Comparison of ENCODE assay signal across 8 cellular contexts in the genomic region with DNA sequence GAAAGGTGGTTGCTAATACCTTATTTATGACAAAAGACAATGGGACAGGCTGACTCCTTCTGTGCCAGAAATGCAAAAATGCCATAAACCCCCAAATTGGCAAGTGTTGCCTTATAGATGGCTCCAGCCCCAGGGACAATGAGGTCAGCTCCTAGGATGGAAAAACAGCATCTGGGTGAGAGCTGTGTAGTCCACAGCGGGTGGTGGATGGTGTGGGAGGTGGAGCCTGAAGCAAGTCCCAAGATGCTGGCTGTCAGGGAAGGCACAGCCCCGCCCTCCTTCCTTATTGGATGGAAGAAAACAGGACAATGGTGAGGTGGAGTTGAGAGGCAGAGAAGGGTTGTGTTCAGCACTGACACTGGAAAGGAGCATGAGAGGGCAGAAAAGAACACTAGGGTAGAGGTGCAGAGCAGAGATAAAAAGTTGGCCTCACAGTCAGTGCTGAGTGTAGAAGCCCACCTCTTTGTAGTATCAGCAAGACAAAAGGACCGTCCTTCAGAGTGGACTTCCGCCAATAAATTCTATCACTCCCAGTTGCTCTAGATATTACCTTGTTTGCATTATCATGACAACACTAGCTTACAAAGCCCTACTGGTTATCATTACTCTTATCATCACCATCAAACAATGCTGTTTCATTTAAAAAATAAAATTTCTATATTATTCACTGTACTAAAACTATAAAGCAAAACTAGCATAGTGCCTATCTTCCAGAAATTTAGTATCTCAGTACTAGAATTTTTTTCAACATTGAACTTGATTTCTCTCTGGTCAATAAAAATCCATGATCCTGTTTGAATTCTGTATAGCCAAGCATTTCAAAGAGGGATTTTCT. TPM values are rescaled to one million over a fixed set of nuclear protein-coding genes. Genes with fewer than 3 reads are reported as not detected.
DNase-seq lines count a peak whose midpoint lies in the region; ATAC-seq lines count a peak whose summit lies in the region.

No MANE protein-coding gene starts in this region.

- peaks cover 22% of the 10 kb centered on the region for H3K36me3 Mint-ChIP-seq in effector memory CD8-positive, alpha-beta T cell (ENCODE audit: insufficient read depth)

- ATAC-seq in effector memory CD8-positive, alpha-beta T cell (replicated peaks): no peak
- ATAC-seq in GM18517 (IDR thresholded peaks at IDR 0.05; ENCODE audit: unreplicated experiment): no peak
- no peak for ATAC-seq in GM21515 (IDR thresholded peaks at IDR 0.05; ENCODE audit: unreplicated experiment)
- ATAC-seq in GM19467 (IDR thresholded peaks at IDR 0.05; ENCODE audit: unreplicated experiment): no peak

- H3K27ac Mint-ChIP-seq in effector memory CD8-positive, alpha-beta T cell: peak overlapping the region; percentile 95 to 98

- H3K27me3 ChIP-seq in muscle layer of duodenum (ENCODE audit: low read depth, low read length): no peaks in the 10 kb centered on the region

- H3K27me3 Mint-ChIP-seq in effector memory CD8-positive, alpha-beta T cell: no peaks in the 10 kb centered on the region

- H3K4me1 ChIP-seq in muscle layer of duodenum (ENCODE audit: control insufficient read depth in 1 of 2, insufficient read depth in 2 of 2, low read length in 2 of 2): peaks cover 6 to 8% of the 10 kb centered on the region in 2 donors

- peak overlapping the region; percentile 80 for H3K27ac ChIP-seq in muscle layer of duodenum (ENCODE audit: low read length)

- DNase-seq in Daoy (ENCODE audit: low read depth) (peak; percentile 73), M059J (ENCODE audit: low read depth) (peak; percentile 73), SKM-1 treated with dmso at 0.1 percent for 144 hours (lab: John Stamatoyannopoulos, UW; ENCODE audit: unreplicated experiment) (peak; percentile 54)
- no peak for DNase-seq in effector memory CD8-positive, alpha-beta T cell

- no peaks in the 10 kb centered on the region for H3K9me3 Mint-ChIP-seq in effector memory CD8-positive, alpha-beta T cell

- no peaks in the 10 kb centered on the region for H3K9me3 ChIP-seq in muscle layer of duodenum (ENCODE audit: control insufficient read depth in 1 of 2, low read length in 2 of 2)

- H3K4me1 Mint-ChIP-seq in effector memory CD8-positive, alpha-beta T cell (ENCODE audit: low read depth in 2 of 2): peaks cover 27 to 30% of the 10 kb centered on the region in 2 donors

- peak overlapping the region in 1 of 2 donors; percentile 10 for H3K4me3 Mint-ChIP-seq in effector memory CD8-positive, alpha-beta T cell

- H3K4me3 ChIP-seq in muscle layer of duodenum (ENCODE audit: low read depth in 1 of 2, low read length in 2 of 2): peak overlapping the region in 1 of 2 donors; percentile 36

- H3K36me3 ChIP-seq in muscle layer of duodenum (ENCODE audit: control insufficient read depth in 1 of 2, insufficient read depth in 2 of 2, low read length in 2 of 2): no peaks in the 10 kb centered on the region

RNA-seq across cellular contexts. Expression of gene SDE2, which starts 3.7 kb away (rescaled TPM):
- total RNA-seq in Daoy (2014; rRNA removed; shearing (Covaris generic)): 21.0 and 22.5 TPM in 2 replicates
- total RNA-seq in M059J (2014; rRNA removed; shearing (Covaris generic)): 15.5 and 28.7 TPM in 2 replicates

RNA-seq across cellular contexts. Expression of gene H3-3A, which starts 59.6 kb away (rescaled TPM):
- 266 and 305 TPM in 2 replicates for total RNA-seq in Daoy (2014; rRNA removed; shearing (Covaris generic))
- total RNA-seq in M059J (2014; rRNA removed; shearing (Covaris generic)): 343 and 398 TPM in 2 replicates

Comparison
In these comparisons a context has a peak if more than half of its experiments do, and no peak if none do; other contexts are left out.
1. DNase-seq: peak in Daoy (single experiment), M059J (single experiment) and SKM-1 treated with dmso at 0.1 percent for 144 hours (single experiment); none in effector memory CD8-positive, alpha-beta T cell (0 of 3).